11 cellular contexts compared by ENCODE assay signal in the genomic region with DNA sequence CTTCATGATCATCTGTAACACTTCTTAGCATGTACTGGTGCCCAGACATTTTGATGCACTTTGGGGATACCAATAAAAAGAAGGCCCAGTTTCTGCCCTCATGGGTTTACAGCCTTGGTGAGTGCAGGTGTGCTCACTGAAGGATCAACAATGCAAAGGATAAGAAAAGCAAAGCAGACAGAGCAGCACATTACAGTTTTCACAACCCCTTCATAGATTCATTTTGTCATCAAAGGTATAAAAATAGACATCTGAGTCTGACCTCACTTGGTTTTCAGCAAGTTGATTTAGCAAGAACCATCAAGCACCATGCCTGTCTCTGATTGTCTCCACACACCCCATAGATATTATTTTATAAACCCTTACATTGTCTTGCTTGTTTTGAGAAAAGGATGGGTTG.
DNase-seq lines count a peak whose midpoint lies in the region; ATAC-seq and TF ChIP-seq lines count a peak whose summit lies in the region.
"Had no signal": no experiment of that assay in that cellular context is flagged by ENCODE, and none has a peak within 500 bp of the region (broad histone marks: within the 10 kb centered on the region; RNA-seq: fewer than 3 reads in every experiment).

No MANE protein-coding gene starts in this region.

- POLR2A ChIA-PET in naive thymus-derived CD8-positive, alpha-beta T cell (lab: Charles Lee), result no interaction called here

- DNase-seq in naive thymus-derived CD8-positive, alpha-beta T cell, result no peak
- DNase-seq in Right ventricle myocardium superior (no peak), iPS-NIHi7 (ENCODE audit: extremely low spot score) (no peak), NCI-H187 (lab: John Stamatoyannopoulos, UW) (no peak)
- DNase-seq: CD4-positive, alpha-beta memory T cell; occipital lobe had no signal

- no peaks in the 10 kb centered on the region for H4K20me1 ChIP-seq in SU-DHL-6 (ENCODE audit: low read depth, low read length)

- H3K4me1 Mint-ChIP-seq in naive thymus-derived CD8-positive, alpha-beta T cell, result peaks cover 18 to 74% (median 50%) of the 10 kb centered on the region in 4 donors

- H3K27me3 Mint-ChIP-seq in naive thymus-derived CD8-positive, alpha-beta T cell, result no peaks in the 10 kb centered on the region
- H3K27me3 Mint-ChIP-seq: CD4-positive, alpha-beta memory T cell had no signal

- H3K36me3 Mint-ChIP-seq in naive thymus-derived CD8-positive, alpha-beta T cell, result peaks cover 0 to 15% (median 2%) of the 10 kb centered on the region in 3 donors
- H3K36me3 Mint-ChIP-seq: CD4-positive, alpha-beta memory T cell had no signal

- TF ChIP-seq CTCF in SU-DHL-6 (IDR thresholded peaks at IDR 0.05; ENCODE audit: insufficient read depth, low read length, poor library complexity, severe bottlenecking), result no peak

- H3K4me3 ChIP-seq in SU-DHL-6 (ENCODE audit: insufficient read depth, low read length, poor library complexity, severe bottlenecking), result peak overlapping the region; percentile 32

- no peaks in the 10 kb centered on the region for H3K27me3 ChIP-seq in SU-DHL-6 (ENCODE audit: low read length)

- peaks cover 69% of the 10 kb centered on the region for H3F3A ChIP-seq in SU-DHL-6 (ENCODE audit: insufficient read depth)

- ATAC-seq in GM18499 (IDR thresholded peaks at IDR 0.05; ENCODE audit: insufficient read depth, unreplicated experiment) (peak; percentile 31), GM21381 (IDR thresholded peaks at IDR 0.05; ENCODE audit: unreplicated experiment) (peak; percentile 46), HG03108 (IDR thresholded peaks at IDR 0.05; ENCODE audit: unreplicated experiment) (peak; percentile 30), Right ventricle myocardium superior (ENCODE audit: poor library complexity) (no peak)
- no peak for ATAC-seq in naive thymus-derived CD8-positive, alpha-beta T cell

- no peaks in the 10 kb centered on the region for H3K9me2 ChIP-seq in SU-DHL-6 (replicated peaks; ENCODE audit: insufficient read depth, low read length)

- H3K9me3 Mint-ChIP-seq in naive thymus-derived CD8-positive, alpha-beta T cell, result no peaks in the 10 kb centered on the region
- H3K9me3 Mint-ChIP-seq: CD4-positive, alpha-beta memory T cell had no signal

- intact Hi-C loops in Right ventricle myocardium superior (cut with DNase I), result no loop called here

- H3K79me2 ChIP-seq in SU-DHL-6 (ENCODE audit: insufficient read depth, low read length), result peaks cover 31% of the 10 kb centered on the region

- H3K36me3 ChIP-seq in SU-DHL-6 (ENCODE audit: low read length), result no peaks in the 10 kb centered on the region

- H2AFZ ChIP-seq in SU-DHL-6 (ENCODE audit: low read depth, low read length, severe bottlenecking), result no peak overlapping the region

- H3K27ac ChIP-seq in SU-DHL-6 (ENCODE audit: low read depth, low read length), result peak overlapping the region; percentile 99
- H3K27ac ChIP-seq: epithelial cell of prostate had no signal

- H3K4me3 Mint-ChIP-seq in naive thymus-derived CD8-positive, alpha-beta T cell, result no peak overlapping the region
- H3K4me3 Mint-ChIP-seq: CD4-positive, alpha-beta memory T cell had no signal

- peak overlapping the region; percentile 77 for H3K4me2 ChIP-seq in SU-DHL-6 (ENCODE audit: low read depth, low read length, poor library complexity, severe bottlenecking)

- H3K27ac Mint-ChIP-seq in naive thymus-derived CD8-positive, alpha-beta T cell, result peak overlapping the region in 5 of 10 donors; percentile 4 to 80 (median 35)
- H3K27ac Mint-ChIP-seq: CD4-positive, alpha-beta memory T cell had no signal

- H3K9me3 ChIP-seq in SU-DHL-6 (ENCODE audit: insufficient read depth, low read length), result no peaks in the 10 kb centered on the region

- peak overlapping the region; percentile 67 for H3K9ac ChIP-seq in SU-DHL-6 (ENCODE audit: low read length)

Comparison
In these comparisons a context has a peak if more than half of its experiments do, and no peak if none do; other contexts are left out.
1. ATAC-seq: peak in GM18499 (single experiment), GM21381 (single experiment) and HG03108 (single experiment); none in naive thymus-derived CD8-positive, alpha-beta T cell (0 of 2) and Right ventricle myocardium superior (single experiment).